17 cellular contexts compared by ENCODE assay signal in genomic region chrX:24718771-24719170, GRCh38. TPM values are rescaled to one million over a fixed set of nuclear protein-coding genes. Genes with fewer than 3 reads are reported as not detected.
A peak's percentile ranks its signal among the peaks of the same experiment; 100 is the strongest.
DNase-seq lines count a peak whose midpoint lies in the region; ATAC-seq, FAIRE-seq and TF ChIP-seq lines count a peak whose summit lies in the region.
"Had no signal": no experiment of that assay in that cellular context is flagged by ENCODE, and none has a peak within 500 bp of the region (broad histone marks: within the 10 kb centered on the region; RNA-seq: fewer than 3 reads in every experiment).

No MANE protein-coding gene starts in this region.

- H3K79me2 ChIP-seq in GM12878 (ENCODE audit: control insufficient read depth, insufficient read depth, low read length) (no peaks in the 10 kb centered on the region), neural progenitor cell (ENCODE audit: low read depth) (peaks cover 45% of the 10 kb centered on the region)

- POLR2A ChIA-PET in GM12878 (lab: Charles Lee), result interaction anchor here (0.5 kb wide), 1 partner anchor 28 kb away, joined by 3 read pairs; no protein-coding TSS in a partner anchor

- no peak overlapping the region for H3K4me3 Mint-ChIP-seq in activated naive CD4-positive, alpha-beta T cell treated with anti-CD3 and anti-CD28 coated beads, Interleukin-2, amount 10 ng/mL, durations not matched to agents 7 days and 5 days
- no peak overlapping the region for H3K4me3 Mint-ChIP-seq in neural progenitor cell
- H3K4me3 Mint-ChIP-seq: CD8-positive, alpha-beta memory T cell had no signal

- intact Hi-C loops in GM12878 (cut with micrococcal nuclease; ENCODE audit: unreplicated experiment), result no loop called here

- RAD21 ChIA-PET in GM12878 (lab: Charles Lee; ENCODE audit: unreplicated experiment), result no interaction called here

- no peak for TF ChIP-seq RAD21 in GM12878 (IDR thresholded peaks at IDR 0.05; ENCODE audit: insufficient read depth, low read depth, low read length)

- no peaks in the 10 kb centered on the region for H3K4me1 Mint-ChIP-seq in activated naive CD4-positive, alpha-beta T cell treated with anti-CD3 and anti-CD28 coated beads, Interleukin-2, amount 10 ng/mL, durations not matched to agents 7 days and 5 days
- peaks cover 3% of the 10 kb centered on the region for H3K4me1 Mint-ChIP-seq in neural progenitor cell
- H3K4me1 Mint-ChIP-seq: CD8-positive, alpha-beta memory T cell had no signal

- SMC1A ChIA-PET in GM12878 (lab: Charles Lee; ENCODE audit: uncharacterized antibody, unreplicated experiment), result interaction anchor here (0.7 kb wide), 1 partner anchor 322 kb away, joined by 3 read pairs; no protein-coding TSS in a partner anchor

- H3K27me3 Mint-ChIP-seq in activated naive CD4-positive, alpha-beta T cell treated with anti-CD3 and anti-CD28 coated beads, Interleukin-2, amount 10 ng/mL, durations not matched to agents 7 days and 5 days, result no peaks in the 10 kb centered on the region
- no peaks in the 10 kb centered on the region for H3K27me3 Mint-ChIP-seq in neural progenitor cell (ENCODE audit: insufficient read depth, low read depth)

- TF ChIP-seq CTCF in GM12878 (IDR thresholded peaks at IDR 0.05 in 2 of 3, conservative IDR thresholded peaks at IDR 0.05 in 1 of 3; ENCODE audit: control insufficient read depth in 2 of 3, extremely low read depth in 1 of 3, insufficient read depth in 1 of 3, low read depth in 3 of 3, low read length in 3 of 3) (no peak), neural progenitor cell (IDR thresholded peaks at IDR 0.05) (no peak)

- H3K9me3 ChIP-seq in GM12878 (replicated peaks; ENCODE audit: control insufficient read depth, insufficient read depth, low read length), result no peaks in the 10 kb centered on the region
- H3K9me3 ChIP-seq in neural progenitor cell (ENCODE audit: low read depth), result no peaks in the 10 kb centered on the region
- H3K9me3 ChIP-seq: BLaER1 had no signal

- peak overlapping the region; percentile 57 for H3K27ac Mint-ChIP-seq in activated naive CD4-positive, alpha-beta T cell treated with anti-CD3 and anti-CD28 coated beads, Interleukin-2, amount 10 ng/mL, durations not matched to agents 7 days and 5 days
- H3K27ac Mint-ChIP-seq in neural progenitor cell, result no peak overlapping the region

- in situ Hi-C loops in GM12878 (cut with MboI) (no loop called here), G401 (cut with HindIII; ENCODE audit: low sequenced_read_pairs) (no loop called here)

- TSS peak; percentile 54 for BruUV-seq in GM12878 (replicated peaks; lab: Mats Ljungman, UMichigan)

- TF ChIP-seq POLR2A in GM12878 (IDR thresholded peaks at IDR 0.05; ENCODE audit: low read depth, low read length), result no peak

- H2AFZ ChIP-seq in GM12878 (ENCODE audit: control insufficient read depth, low read depth, low read length), result no peak overlapping the region
- no peak overlapping the region for H2AFZ ChIP-seq in neural progenitor cell (replicated peaks)

- H3K9ac ChIP-seq in GM12878 (ENCODE audit: control insufficient read depth, insufficient read depth, low read length), result no peak overlapping the region
- H3K9ac ChIP-seq in neural progenitor cell, result no peak overlapping the region
- H3K9ac ChIP-seq: BLaER1 had no signal

- peaks cover 4% of the 10 kb centered on the region for H3F3A ChIP-seq in neural progenitor cell (ENCODE audit: low read depth)

- FAIRE-seq in GM12878 (lab: Jason Lieb, UNC), result no peak
- FAIRE-seq: GM12891, GM19239, H54 had no signal

- no peaks in the 10 kb centered on the region; a peak in 1 of 4 replicates for H3K27me3 ChIP-seq in GM12878 (replicated peaks in 1 of 2; ENCODE audit: control insufficient read depth in 2 of 2, insufficient read depth in 2 of 2, low read length in 1 of 2)
- no peaks in the 10 kb centered on the region for H3K27me3 ChIP-seq in neural progenitor cell

- TF ChIP-seq EP300 in GM12878 (IDR thresholded peaks at IDR 0.05; ENCODE audit: borderline replicate concordance in 1 of 2, control insufficient read depth in 1 of 2, low read depth in 2 of 2, low read length in 2 of 2), result no peak

- no peaks in the 10 kb centered on the region for H3K9me3 Mint-ChIP-seq in activated naive CD4-positive, alpha-beta T cell treated with anti-CD3 and anti-CD28 coated beads, Interleukin-2, amount 10 ng/mL, durations not matched to agents 7 days and 5 days
- H3K9me3 Mint-ChIP-seq in neural progenitor cell, result no peaks in the 10 kb centered on the region
- H3K9me3 Mint-ChIP-seq: CD8-positive, alpha-beta memory T cell had no signal

- CTCF ChIA-PET in activated naive CD4-positive, alpha-beta T cell treated with anti-CD3 and anti-CD28 coated beads, Interleukin-2, amount 10 ng/mL, durations not matched to agents 7 days and 5 days (lab: Charles Lee), result no interaction called here
- CTCF ChIA-PET in GM12878 (lab: Yijun Ruan, JAX), result no interaction called here

- peaks cover 0 to 9% of the 10 kb centered on the region in 2 experiments; a peak in 3 of 4 replicates for H3K36me3 ChIP-seq in GM12878 (ENCODE audit: control insufficient read depth in 2 of 2, insufficient read depth in 2 of 2, low read length in 1 of 2)
- peaks cover 25% of the 10 kb centered on the region for H3K36me3 ChIP-seq in neural progenitor cell

- no peaks in the 10 kb centered on the region for H3K4me1 ChIP-seq in GM12878 (ENCODE audit: control insufficient read depth, insufficient read depth, low read length)
- peaks cover 15% of the 10 kb centered on the region for H3K4me1 ChIP-seq in neural progenitor cell
- H3K4me1 ChIP-seq: BLaER1 had no signal

- no peak overlapping the region for H3K4me2 ChIP-seq in GM12878 (ENCODE audit: control insufficient read depth, insufficient read depth)
- H3K4me2 ChIP-seq in neural progenitor cell, result no peak overlapping the region
- H3K4me2 ChIP-seq: BLaER1 had no signal

- WGBS in GM12878 (ENCODE audit: insufficient coverage, insufficient replicate concordance, low lambda C conversion rate, missing lambda C conversion rate), result 71% methylated on average over 4 of the region's 4 CpGs

- no peaks in the 10 kb centered on the region for H4K20me1 ChIP-seq in GM12878 (ENCODE audit: control insufficient read depth, insufficient read depth)
- H4K20me1 ChIP-seq in neural progenitor cell (ENCODE audit: low read depth), result no peaks in the 10 kb centered on the region

- DNase-seq in activated naive CD4-positive, alpha-beta T cell treated with anti-CD3 and anti-CD28 coated beads, Interleukin-2, amount 10 ng/mL, durations not matched to agents 7 days and 5 days, result no peak
- DNase-seq in activated naive CD4-positive, alpha-beta T cell treated with anti-CD3 and anti-CD28 coated beads, Interleukin-2, amount 50 U/mL, for 16 hours, result no peak
- DNase-seq in GM12878 (ENCODE audit: low read depth, low spot score), result no peak
- DNase-seq in neural progenitor cell (ENCODE audit: low spot score), result no peak
- DNase-seq in G401 (ENCODE audit: low spot score), result no peak
- no peak for DNase-seq in DMS 273 (lab: John Stamatoyannopoulos, UW; ENCODE audit: unreplicated experiment)
- no peak for DNase-seq in activated CD4-positive, CD25-positive, alpha-beta regulatory T cell (lab: John Stamatoyannopoulos, UW)
- DNase-seq: 8988T; AML-193; CD8-positive, alpha-beta memory T cell; DMS 273 treated with DMSO at 0.1 percent for 48 hours; IMR-90; KBM-7 had no signal

- H3K4me3 ChIP-seq in GM12878 (no peak overlapping the region), neural progenitor cell (no peak overlapping the region)
- H3K4me3 ChIP-seq: BLaER1 had no signal

- H3K27ac ChIP-seq in GM12878 (ENCODE audit: control insufficient read depth, insufficient read depth) (no peak overlapping the region), neural progenitor cell (peak overlapping the region; percentile 65)
- H3K27ac ChIP-seq: BLaER1 had no signal

- no peak for ATAC-seq in GM12878

- peaks cover 32% of the 10 kb centered on the region for H3K36me3 Mint-ChIP-seq in activated naive CD4-positive, alpha-beta T cell treated with anti-CD3 and anti-CD28 coated beads, Interleukin-2, amount 10 ng/mL, durations not matched to agents 7 days and 5 days
- peaks cover 43% of the 10 kb centered on the region for H3K36me3 Mint-ChIP-seq in neural progenitor cell

TF ChIP-seq in GM12878, 131 proteins besides CTCF, POLR2A, EP300 and RAD21 (continues in another document):
- TF ChIP-seq LARP7 (IDR thresholded peaks at IDR 0.05) (no peak), PKNOX1 (IDR thresholded peaks at IDR 0.05) (no peak)

RNA-seq across cellular contexts. Expression of gene POLA1, which starts 25.1 kb away (rescaled TPM):
- 91.2 and 92.3 TPM in 2 replicates for total RNA-seq in GM12878 (2013; cell fraction: nucleolus; rRNA removed)
- total RNA-seq in GM12878 (2014; rRNA removed) (25.3 and 29.5 TPM in 2 replicates), GM12878 (2014; rRNA removed; fragmentation: Illumina TruSeq; extraction: Trizol) (34.7 and 36.8 TPM in 2 replicates), GM12878 (2021) (24.9 and 25.4 TPM in 2 replicates), neural progenitor cell (ENCODE audit: low replicate concordance) (67.7 and 80.4 TPM in 2 replicates)
- polyA plus RNA-seq in GM12878 (2011; ENCODE audit: low read depth), result 11.1 TPM
- polyA plus RNA-seq in GM12878 (2011; rRNA removed) (10.3 and 12.0 TPM in 2 replicates), GM12878 (2014; fragmentation: Illumina TruSeq; extraction: Trizol) (26.3 and 29.7 TPM in 2 replicates), GM12878 (2014; fragmentation: Nextera tagmentation; extraction: Ambion mirVana) (1 to 10 TPM; 6.5 to 7.0 TPM), GM12878 (2014; rRNA removed) (12.6 and 15.2 TPM in 2 replicates), GM12878 (2016; fragmentation: Nextera tagmentation; extraction: Ambion mirVana) (10 to 100 TPM; 24.2 to 26.5 TPM)
- polyA plus RNA-seq in GM12878 (2011; cell fraction: cytosol; rRNA removed), result 11.5 and 12.0 TPM in 2 replicates
- 13.2 and 16.0 TPM in 2 replicates for polyA plus RNA-seq in GM12878 (2011; cell fraction: nucleus; rRNA removed)
- polyA plus RNA-seq in GM12878 (2012), result 9.8 and 10.9 TPM in 2 replicates
- polyA minus RNA-seq in GM12878 (2011; rRNA and poly(A)+ RNA removed), result 43.7 and 44.3 TPM in 2 replicates
- polyA minus RNA-seq in GM12878 (2011; cell fraction: cytosol; rRNA and poly(A)+ RNA removed), result 12.5 and 14.2 TPM in 2 replicates
- polyA minus RNA-seq in GM12878 (2011; cell fraction: nucleus; rRNA and poly(A)+ RNA removed), result 26.1 and 37.2 TPM in 2 replicates
- total RNA-seq in G401 (2014; rRNA removed; shearing (Covaris generic)), result 6.6 and 15.1 TPM in 2 replicates
